8 cellular contexts compared by ENCODE assay signal in the genomic region with DNA sequence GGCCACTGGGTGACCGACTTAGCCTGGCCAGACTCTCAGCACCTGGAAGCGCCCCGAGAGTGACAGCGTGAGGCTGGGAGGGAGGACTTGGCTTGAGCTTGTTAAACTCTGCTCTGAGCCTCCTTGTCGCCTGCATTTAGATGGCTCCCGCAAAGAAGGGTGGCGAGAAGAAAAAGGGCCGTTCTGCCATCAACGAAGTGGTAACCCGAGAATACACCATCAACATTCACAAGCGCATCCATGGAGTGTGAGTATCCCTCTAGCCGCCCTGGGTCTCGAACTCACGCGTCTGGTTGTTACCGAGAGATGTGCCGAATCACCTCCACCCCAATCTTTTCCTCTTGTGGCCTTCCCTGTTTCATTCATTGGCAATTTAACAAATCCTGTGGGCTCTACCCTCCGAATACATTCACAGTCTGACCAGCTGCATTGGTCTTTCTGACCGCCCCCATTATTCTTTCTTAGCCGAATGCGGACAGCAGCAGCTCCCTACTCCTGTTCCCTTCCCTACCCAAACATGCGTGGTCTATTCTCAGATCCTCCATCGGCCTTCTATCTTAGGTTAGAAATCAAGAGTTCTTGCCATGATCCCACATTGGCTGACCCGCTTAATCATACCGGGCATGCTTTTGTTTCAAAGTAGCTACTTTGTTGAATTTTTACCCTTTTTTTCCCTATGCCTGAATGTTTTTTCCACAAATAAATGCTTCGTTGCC.
A peak's percentile ranks its signal among the peaks of the same experiment; 100 is the strongest.
DNase-seq lines count a peak whose midpoint lies in the region; ATAC-seq and TF ChIP-seq lines count a peak whose summit lies in the region.

No MANE protein-coding gene starts in this region.

- TF ChIP-seq CTCF in WI38 (IDR thresholded peaks at IDR 0.05; ENCODE audit: low read depth, low read length) (no peak), foreskin fibroblast (IDR thresholded peaks at IDR 0.05; ENCODE audit: low read depth, low read length) (no peak), retinal pigment epithelial cell (conservative IDR thresholded peaks at IDR 0.05; ENCODE audit: low read depth, low read length) (no peak), GM10248 (IDR thresholded peaks at IDR 0.05; ENCODE audit: control extremely low read depth, extremely low read depth, low read depth, missing control alignments) (no peak)

- H3K27ac Mint-ChIP-seq in stimulated activated naive CD8-positive, alpha-beta T cell treated with anti-CD3 and anti-CD28 coated beads, Interleukin-15, Interleukin-2, amounts not matched to agents 100 ng/mL and 50 ng/mL, for 24 hours, result peak overlapping the region; percentile 98

- H3K4me3 ChIP-seq in WI38 (ENCODE audit: low read depth, low read length) (peak overlapping the region; percentile 98), foreskin fibroblast (ENCODE audit: low read depth in 1 of 2, low read length in 2 of 2) (peak overlapping the region; percentile 92 to 96), retinal pigment epithelial cell (ENCODE audit: low read length) (peak overlapping the region; percentile 96)

- H3K4me3 Mint-ChIP-seq in stimulated activated naive CD8-positive, alpha-beta T cell treated with anti-CD3 and anti-CD28 coated beads, Interleukin-15, Interleukin-2, amounts not matched to agents 100 ng/mL and 50 ng/mL, for 24 hours, result peak overlapping the region; percentile 96

- no peaks in the 10 kb centered on the region for H3K27me3 Mint-ChIP-seq in stimulated activated naive CD8-positive, alpha-beta T cell treated with anti-CD3 and anti-CD28 coated beads, Interleukin-15, Interleukin-2, amounts not matched to agents 100 ng/mL and 50 ng/mL, for 24 hours

- CTCF ChIA-PET in GM10248 (lab: Yijun Ruan, JAX), result interaction anchor here (1.0 to 2.8 kb wide), 6 partner anchors 10 to 149 kb away, joined by 3 to 13 read pairs (median 4); a partner anchor contains a TSS

- POLR2A ChIA-PET in GM10248 (lab: Yijun Ruan, JAX), result interaction anchor here (0.6 to 2.8 kb wide), 6 partner anchors 9 to 260 kb away, joined by 3 to 20 read pairs (median 4); a partner anchor contains a TSS

- ATAC-seq in stimulated activated naive CD8-positive, alpha-beta T cell treated with anti-CD3 and anti-CD28 coated beads, Interleukin-15, Interleukin-2, amounts not matched to agents 100 U/mL and 50 U/mL, for 24 hours, result no peak
- ATAC-seq in GM21576 (IDR thresholded peaks at IDR 0.05; ENCODE audit: unreplicated experiment), result no peak

- H3K36me3 Mint-ChIP-seq in stimulated activated naive CD8-positive, alpha-beta T cell treated with anti-CD3 and anti-CD28 coated beads, Interleukin-15, Interleukin-2, amounts not matched to agents 100 ng/mL and 50 ng/mL, for 24 hours (ENCODE audit: low read depth), result peaks cover 62% of the 10 kb centered on the region

- H3K9me3 Mint-ChIP-seq in stimulated activated naive CD8-positive, alpha-beta T cell treated with anti-CD3 and anti-CD28 coated beads, Interleukin-15, Interleukin-2, amounts not matched to agents 100 ng/mL and 50 ng/mL, for 24 hours, result no peaks in the 10 kb centered on the region

- H3K4me1 Mint-ChIP-seq in stimulated activated naive CD8-positive, alpha-beta T cell treated with anti-CD3 and anti-CD28 coated beads, Interleukin-15, Interleukin-2, amounts not matched to agents 100 ng/mL and 50 ng/mL, for 24 hours (ENCODE audit: low read depth), result peaks cover 59% of the 10 kb centered on the region

- intact Hi-C loops in posterior cingulate gyrus (cut with DNase I), result no loop called here

- no peak for DNase-seq in stimulated activated naive CD8-positive, alpha-beta T cell treated with anti-CD3 and anti-CD28 coated beads, Interleukin-15, Interleukin-2, amounts not matched to agents 100 U/mL and 50 U/mL, for 24 hours
- DNase-seq in foreskin fibroblast, result no peak
- no peak for DNase-seq in retinal pigment epithelial cell (ENCODE audit: low read depth)
- no peak for DNase-seq in posterior cingulate gyrus
- no peak for DNase-seq in GM10248 (ENCODE audit: extremely low spot score)
